In the genomic region with DNA sequence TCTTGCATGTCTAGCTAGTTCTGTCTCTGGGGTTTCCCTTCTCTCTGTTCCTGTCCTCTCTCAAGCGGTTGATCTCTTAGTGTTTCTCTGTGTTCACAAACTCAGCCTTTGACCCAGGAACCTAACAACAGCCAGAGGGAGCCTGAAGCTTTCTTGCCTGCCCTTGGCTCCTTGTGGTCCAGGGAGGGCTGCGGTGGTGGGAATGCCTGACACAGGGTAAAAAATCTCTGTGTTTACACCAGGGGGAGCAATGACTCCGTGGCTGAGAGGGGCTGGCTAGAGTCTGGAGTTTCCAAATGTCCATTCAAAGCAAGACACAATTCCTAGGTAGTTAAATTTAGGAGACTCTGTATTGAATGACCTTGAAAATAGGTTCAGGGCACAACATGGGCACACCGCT, we compare ENCODE assay signal across 1 cellular context.
TF ChIP-seq lines count a peak whose summit lies in the region.

No MANE protein-coding gene starts in this region.

TF ChIP-seq in HepG2, 621 proteins besides CTCF, POLR2A, EP300 and RAD21:
- peak; percentile 82 for TF ChIP-seq STAG1 (CRISPR knock-in tag; IDR thresholded peaks at IDR 0.05)
- TF ChIP-seq SMC3 (IDR thresholded peaks at IDR 0.05; ENCODE audit: low read length), result peak; percentile 71
